ENCODE assay signal across 1 cellular context in genomic region chr7:40777913-40778312, GRCh38.
TF ChIP-seq lines count a peak whose summit lies in the region.

No MANE protein-coding gene starts in this region.

TF ChIP-seq in WTC11, 78 proteins besides CTCF, POLR2A, EP300 and RAD21 (continued from another document):
- no peak for TF ChIP-seq FOXP4 (CRISPR knock-in tag; IDR thresholded peaks at IDR 0.05)
- TF ChIP-seq ZNF232 (CRISPR knock-in tag; IDR thresholded peaks at IDR 0.05), result no peak
- TF ChIP-seq, protein P1, sequence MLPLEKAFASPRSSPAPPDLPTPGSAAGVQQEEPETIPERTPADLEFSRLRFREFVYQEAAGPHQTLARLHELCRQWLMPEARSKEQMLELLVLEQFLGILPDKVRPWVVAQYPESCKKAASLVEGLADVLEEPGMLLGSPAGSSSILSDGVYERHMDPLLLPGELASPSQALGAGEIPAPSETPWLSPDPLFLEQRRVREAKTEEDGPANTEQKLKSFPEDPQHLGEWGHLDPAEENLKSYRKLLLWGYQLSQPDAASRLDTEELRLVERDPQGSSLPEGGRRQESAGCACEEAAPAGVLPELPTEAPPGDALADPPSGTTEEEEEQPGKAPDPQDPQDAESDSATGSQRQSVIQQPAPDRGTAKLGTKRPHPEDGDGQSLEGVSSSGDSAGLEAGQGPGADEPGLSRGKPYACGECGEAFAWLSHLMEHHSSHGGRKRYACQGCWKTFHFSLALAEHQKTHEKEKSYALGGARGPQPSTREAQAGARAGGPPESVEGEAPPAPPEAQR (CRISPR knock-in tag; IDR thresholded peaks at IDR 0.05), result no peak
- no peak for TF ChIP-seq IRF2 (CRISPR knock-in tag; IDR thresholded peaks at IDR 0.05; ENCODE audit: borderline replicate concordance, low read depth)
- no peak for TF ChIP-seq SMAD3 (CRISPR knock-in tag; IDR thresholded peaks at IDR 0.05; ENCODE audit: borderline replicate concordance)
